In genomic region chr1:207866471-207867135, GRCh38 we compare ENCODE assay signal across 8 cellular contexts. TPM values are rescaled to one million over a fixed set of nuclear protein-coding genes. Genes with fewer than 3 reads are reported as not detected.
DNase-seq lines count a peak whose midpoint lies in the region; ATAC-seq and TF ChIP-seq lines count a peak whose summit lies in the region.

No MANE protein-coding gene starts in this region.

- ATAC-seq in gastrocnemius medialis = peak; percentile 5 to 21
- no peak for ATAC-seq in HG03175 (IDR thresholded peaks at IDR 0.05; ENCODE audit: unreplicated experiment)

- intact Hi-C loops in activated T-helper 1 cell treated with anti-CD3 and anti-CD28 coated beads, Interleukin-12 subunit alpha, Interleukin-12 subunit beta, Interleukin-2, Interleukin-4 antibody, amounts not matched to agents 30 ng/mL and 10 ng/mL and 1 ng/mL, durations not matched to agents 14 hours and 24 hours and 36 hours (cut with micrococcal nuclease) = loop anchor here (1.0 to 5.0 kb wide), 3 partner anchors 18 to 114 kb away; partner anchors contain the start of gene CD46
- intact Hi-C loops in left ventricle myocardium inferior (cut with micrococcal nuclease) = loop anchor here (5.0 kb wide), 1 partner anchor 39 kb away; no protein-coding TSS in a partner anchor
- intact Hi-C loops in gastrocnemius medialis (cut with DNase I; ENCODE audit: low total_unique reads) = no loop called here

- H3K4me1 ChIP-seq in left ventricle myocardium inferior = peaks cover 82% of the 10 kb centered on the region
- H3K4me1 ChIP-seq in gastrocnemius medialis = peaks cover 54 to 64% of the 10 kb centered on the region in 2 donors

- peaks cover 42% of the 10 kb centered on the region for H3K36me3 Mint-ChIP-seq in activated T-helper 1 cell treated with anti-CD3 and anti-CD28 coated beads, Interleukin-12 subunit alpha, Interleukin-12 subunit beta, Interleukin-2, Interleukin-4 antibody, amounts not matched to agents 30 ng/mL and 10 ng/mL and 1 ng/mL, durations not matched to agents 14 hours and 24 hours and 36 hours (ENCODE audit: low read depth)

- H3K4me3 ChIP-seq in left ventricle myocardium inferior = peak overlapping the region; percentile 89
- H3K4me3 ChIP-seq in gastrocnemius medialis = peak overlapping the region in 3 of 4 donors; percentile 64 to 66 (median 64)

- in situ Hi-C loops in KBM-7 (cut with MboI; ENCODE audit: low pct_unique_long_range_greater_than_20kb, low sequenced_read_pairs) = no loop called here
- in situ Hi-C loops in gastrocnemius medialis (cut with MboI; ENCODE audit: low sequenced_read_pairs in 4 of 4) = loop anchor here in 3 of 4 donors (5.0 kb wide), 2 partner anchors 34 to 39 kb away; no protein-coding TSS in a partner anchor
- in situ Hi-C loops in ACHN (cut with HindIII; ENCODE audit: low pct_ligation_motif_present, low pct_unique_long_range_greater_than_20kb, low sequenced_read_pairs) = no loop called here

- DNase-seq in KBM-7 (peak; percentile 55), left ventricle myocardium inferior (peak; percentile 45), gastrocnemius medialis (peak; percentile 45 to 52), HuH-7.5 (ENCODE audit: low spot score) (no peak), ACHN (no peak), epidermal melanocyte (ENCODE audit: insufficient read length, low spot score) (no peak)
- peak; percentile 27 for DNase-seq in activated T-helper 1 cell treated with anti-CD3 and anti-CD28 coated beads, Interleukin-12 subunit alpha, Interleukin-12 subunit beta, Interleukin-2, Interleukin-4 antibody, amounts not matched to agents 30 ng/mL and 10 ng/mL and 1 ng/mL, durations not matched to agents 14 hours and 24 hours and 36 hours (ENCODE audit: low spot score)

- H3K4me1 Mint-ChIP-seq in activated T-helper 1 cell treated with anti-CD3 and anti-CD28 coated beads, Interleukin-12 subunit alpha, Interleukin-12 subunit beta, Interleukin-2, Interleukin-4 antibody, amounts not matched to agents 30 ng/mL and 10 ng/mL and 1 ng/mL, durations not matched to agents 14 hours and 24 hours and 36 hours (ENCODE audit: low read depth) = peaks cover 24% of the 10 kb centered on the region

- H3K27ac Mint-ChIP-seq in activated T-helper 1 cell treated with anti-CD3 and anti-CD28 coated beads, Interleukin-12 subunit alpha, Interleukin-12 subunit beta, Interleukin-2, Interleukin-4 antibody, amounts not matched to agents 30 ng/mL and 10 ng/mL and 1 ng/mL, durations not matched to agents 14 hours and 24 hours and 36 hours = peak overlapping the region; percentile 96

- H3K9me3 ChIP-seq in left ventricle myocardium inferior (replicated peaks) = no peaks in the 10 kb centered on the region
- no peaks in the 10 kb centered on the region for H3K9me3 ChIP-seq in gastrocnemius medialis

- peak in 1 of 2 donors; percentile 10 for TF ChIP-seq POLR2A in gastrocnemius medialis (IDR thresholded peaks at IDR 0.05)

- no peaks in the 10 kb centered on the region for H3K27me3 ChIP-seq in left ventricle myocardium inferior (ENCODE audit: low read depth)
- H3K27me3 ChIP-seq in gastrocnemius medialis = no peaks in the 10 kb centered on the region

- no peaks in the 10 kb centered on the region for H3K9me3 Mint-ChIP-seq in activated T-helper 1 cell treated with anti-CD3 and anti-CD28 coated beads, Interleukin-12 subunit alpha, Interleukin-12 subunit beta, Interleukin-2, Interleukin-4 antibody, amounts not matched to agents 30 ng/mL and 10 ng/mL and 1 ng/mL, durations not matched to agents 14 hours and 24 hours and 36 hours

- no peak for TF ChIP-seq CTCF in left ventricle myocardium inferior (IDR thresholded peaks at IDR 0.05; ENCODE audit: borderline replicate concordance)
- no peak for TF ChIP-seq CTCF in gastrocnemius medialis (IDR thresholded peaks at IDR 0.05 in 4 of 5, conservative IDR thresholded peaks at IDR 0.05 in 1 of 5)

- peak overlapping the region; percentile 92 for H3K4me3 Mint-ChIP-seq in activated T-helper 1 cell treated with anti-CD3 and anti-CD28 coated beads, Interleukin-12 subunit alpha, Interleukin-12 subunit beta, Interleukin-2, Interleukin-4 antibody, amounts not matched to agents 30 ng/mL and 10 ng/mL and 1 ng/mL, durations not matched to agents 14 hours and 24 hours and 36 hours

- H3K27ac ChIP-seq in left ventricle myocardium inferior (replicated peaks) (peak overlapping the region; percentile 99), gastrocnemius medialis (peak overlapping the region; percentile 77 to 90 (median 90))

- H3K27me3 Mint-ChIP-seq in activated T-helper 1 cell treated with anti-CD3 and anti-CD28 coated beads, Interleukin-12 subunit alpha, Interleukin-12 subunit beta, Interleukin-2, Interleukin-4 antibody, amounts not matched to agents 30 ng/mL and 10 ng/mL and 1 ng/mL, durations not matched to agents 14 hours and 24 hours and 36 hours (ENCODE audit: insufficient read depth) = no peaks in the 10 kb centered on the region

- H3K36me3 ChIP-seq in left ventricle myocardium inferior = peaks cover 14% of the 10 kb centered on the region
- H3K36me3 ChIP-seq in gastrocnemius medialis = no peaks in the 10 kb centered on the region

RNA-seq across cellular contexts. Expression of gene CD34, which starts 44.3 kb away (rescaled TPM):
- not detected in 2 replicates for total RNA-seq in activated T-helper 1 cell treated with anti-CD3 and anti-CD28 coated beads, Interleukin-12 subunit alpha, Interleukin-12 subunit beta, Interleukin-2, Interleukin-4 antibody, amounts not matched to agents 30 ng/mL and 10 ng/mL and 1 ng/mL, durations not matched to agents 14 hours and 24 hours and 36 hours
- total RNA-seq in left ventricle myocardium inferior (69.6 TPM), gastrocnemius medialis (10 to 100 TPM; 13.6 to 31.7 (median 20.7) TPM)

Comparison
In these comparisons a context has a peak if more than half of its experiments do, and no peak if none do; other contexts are left out.
1. DNase-seq: peak in KBM-7 (single experiment), activated T-helper 1 cell treated with anti-CD3 and anti-CD28 coated beads, Interleukin-12 subunit alpha, Interleukin-12 subunit beta, Interleukin-2, Interleukin-4 antibody, amounts not matched to agents 30 ng/mL and 10 ng/mL and 1 ng/mL, durations not matched to agents 14 hours and 24 hours and 36 hours (single experiment), left ventricle myocardium inferior (single experiment) and gastrocnemius medialis (2 of 2); none in HuH-7.5 (single experiment), ACHN (single experiment) and epidermal melanocyte (single experiment).
2. RNA of gene CD34, which starts 44.3 kb away (total RNA-seq): 69.6 TPM in left ventricle myocardium inferior (single experiment) and 13.6 to 31.7 TPM in gastrocnemius medialis; not detected in activated T-helper 1 cell treated with anti-CD3 and anti-CD28 coated beads, Interleukin-12 subunit alpha, Interleukin-12 subunit beta, Interleukin-2, Interleukin-4 antibody, amounts not matched to agents 30 ng/mL and 10 ng/mL and 1 ng/mL, durations not matched to agents 14 hours and 24 hours and 36 hours; every median in the first group is over 10 times any median in the second.
3. in situ Hi-C loops: an anchor here in gastrocnemius medialis (5.0 kb wide); none called in KBM-7 and ACHN.